ENCODE assay signal across 12 cellular contexts in genomic region chr11:95919514-95919913, GRCh38. TPM values are rescaled to one million over a fixed set of nuclear protein-coding genes. Genes with fewer than 3 reads are reported as not detected.
A peak's percentile ranks its signal among the peaks of the same experiment; 100 is the strongest.
DNase-seq lines count a peak whose midpoint lies in the region; ATAC-seq and TF ChIP-seq lines count a peak whose summit lies in the region.
"Had no signal": no experiment of that assay in that cellular context is flagged by ENCODE, and none has a peak within 500 bp of the region (broad histone marks: within the 10 kb centered on the region; RNA-seq: fewer than 3 reads in every experiment).

No MANE protein-coding gene starts in this region.

- H3K4me3 ChIP-seq in Loucy (ENCODE audit: low read length, poor library complexity, severe bottlenecking), result no peak overlapping the region
- H3K4me3 ChIP-seq in left lung, result no peak overlapping the region
- H3K4me3 ChIP-seq: A549, GM23248 had no signal

- no peaks in the 10 kb centered on the region for H3K9me3 ChIP-seq in Loucy (ENCODE audit: insufficient read depth, low read depth, low read length)
- H3K9me3 ChIP-seq in left lung, result no peaks in the 10 kb centered on the region
- H3K9me3 ChIP-seq: A549, BE2C had no signal

- H3K4me2 ChIP-seq in Loucy (ENCODE audit: low read depth, low read length, poor library complexity, severe bottlenecking), result peak overlapping the region; percentile 53
- H3K4me2 ChIP-seq: A549 had no signal

- H3K27me3 ChIP-seq in Loucy (ENCODE audit: insufficient read depth, low read length, poor library complexity, severe bottlenecking) (no peaks in the 10 kb centered on the region), left lung (no peaks in the 10 kb centered on the region)
- H3K27me3 ChIP-seq: BE2C had no signal

- DNase-seq in cerebellar cortex (ENCODE audit: low spot score) (peak; percentile 27), pons (ENCODE audit: low spot score) (peak; percentile 68), GM03348 (ENCODE audit: low spot score) (no peak), left lung (no peak), NCI-H524 treated with DMSO at 0.1 percent for 48 hours (lab: John Stamatoyannopoulos, UW) (no peak)
- DNase-seq: BE2C; CD4-positive, alpha-beta memory T cell; DMS79; GM23248 had no signal

- intact Hi-C loops in left lung (cut with DNase I), result no loop called here

- H3K27ac ChIP-seq in left lung, result no peak overlapping the region
- H3K27ac ChIP-seq: A549, GM23248 had no signal

- H3K79me2 ChIP-seq in Loucy (ENCODE audit: insufficient read depth, low read length), result peaks cover 87% of the 10 kb centered on the region

- H3F3A ChIP-seq in Loucy (ENCODE audit: low read depth), result 0 out of 2 replicates have a peak, but pooled peaks cover 4% of the 10 kb centered on the region

- H2AFZ ChIP-seq in Loucy (ENCODE audit: low read length), result no peak overlapping the region
- H2AFZ ChIP-seq: GM23248 had no signal

- H4K20me1 ChIP-seq in Loucy (ENCODE audit: insufficient read depth, low read length, poor library complexity, severe bottlenecking), result peaks cover 21% of the 10 kb centered on the region

- no peaks in the 10 kb centered on the region for H3K9me2 ChIP-seq in Loucy (replicated peaks; ENCODE audit: low read depth, low read length)

- ATAC-seq in left lung, result no peak
- no peak for ATAC-seq in GM19023 (IDR thresholded peaks at IDR 0.05; ENCODE audit: unreplicated experiment)
- ATAC-seq: A549 had no signal

- H3K9ac ChIP-seq in Loucy (ENCODE audit: low read depth, low read length, poor library complexity, severe bottlenecking), result no peak overlapping the region
- H3K9ac ChIP-seq: GM23248 had no signal

- H3K36me3 ChIP-seq in Loucy (ENCODE audit: insufficient read depth, low read length) (no peaks in the 10 kb centered on the region), left lung (no peaks in the 10 kb centered on the region)
- H3K36me3 ChIP-seq: BE2C had no signal

- TF ChIP-seq CTCF in Loucy (conservative IDR thresholded peaks at IDR 0.05; ENCODE audit: low read length) (no peak), left lung (IDR thresholded peaks at IDR 0.05) (no peak)

- H3K4me1 ChIP-seq in Loucy (ENCODE audit: insufficient read depth, low read length, poor library complexity, severe bottlenecking) (peaks cover 67% of the 10 kb centered on the region), left lung (peaks cover 4 to 20% of the 10 kb centered on the region in 2 donors)

RNA-seq across cellular contexts. Expression of gene MTMR2, which starts 4.4 kb away (rescaled TPM):
- total RNA-seq in left lung, result 10 to 100 TPM; 33.3 to 35.7 TPM

Comparison
In these comparisons a context has a peak if more than half of its experiments do, and no peak if none do; other contexts are left out.
1. DNase-seq: peak in cerebellar cortex (single experiment) and pons (single experiment); none in GM03348 (single experiment), left lung (0 of 2) and NCI-H524 treated with DMSO at 0.1 percent for 48 hours (single experiment).